In the genomic region with DNA sequence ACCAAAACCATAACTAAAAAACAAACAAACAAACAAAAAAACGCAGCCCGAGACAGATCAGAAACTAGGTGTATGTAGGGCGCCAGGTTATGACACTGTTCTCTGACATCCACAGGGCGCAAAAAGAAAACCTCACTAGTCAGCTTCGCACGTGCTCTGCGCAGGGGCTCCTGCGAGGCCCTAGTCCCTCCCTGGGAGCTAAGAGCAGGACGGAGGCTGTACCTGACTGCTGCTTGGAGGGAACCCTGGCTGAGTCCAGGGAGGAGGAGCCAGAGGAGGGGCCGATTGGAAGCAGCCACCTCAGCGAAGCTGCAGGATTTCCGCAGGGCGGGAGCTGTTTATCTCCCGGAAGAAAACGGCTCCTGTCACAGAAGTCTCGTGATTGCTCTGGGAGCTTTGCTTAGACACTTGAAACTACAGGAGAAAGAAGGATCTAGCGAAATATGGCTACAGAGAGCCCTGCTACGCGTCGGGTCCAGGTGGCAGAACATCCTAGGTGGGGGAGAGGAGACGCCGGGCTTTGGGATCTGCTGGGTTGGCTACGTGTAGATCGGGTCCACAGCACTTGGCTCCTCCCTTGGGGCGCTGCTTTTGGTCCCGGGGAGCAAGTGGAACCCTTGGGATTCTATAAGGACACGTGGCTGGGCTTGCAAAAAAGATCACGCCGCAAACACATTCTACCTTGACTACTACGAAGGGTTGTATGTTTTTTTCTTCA, we compare ENCODE assay signal across 8 cellular contexts. TPM values are rescaled to one million over a fixed set of nuclear protein-coding genes. Genes with fewer than 3 reads are reported as not detected.
A peak's percentile ranks its signal among the peaks of the same experiment; 100 is the strongest.
DNase-seq lines count a peak whose midpoint lies in the region; ATAC-seq and TF ChIP-seq lines count a peak whose summit lies in the region.

Gene GALK2, plus strand, starts transcription at position 368 of the 718 bp plus-strand sequence. Its CDS starts 76 bp downstream, at position 444.

- TF ChIP-seq CTCF in foreskin keratinocyte (conservative IDR thresholded peaks at IDR 0.05) = no peak

- H3K36me3 ChIP-seq in H7 (replicated peaks; ENCODE audit: control insufficient read depth, insufficient read depth, low read length) (no peaks in the 10 kb centered on the region), neuron (ENCODE audit: insufficient read depth, low read length) (no peaks in the 10 kb centered on the region), subcutaneous abdominal adipose tissue (ENCODE audit: control insufficient read depth in 5 of 5, insufficient read depth in 5 of 5, low read length in 5 of 5) (no peaks in the 10 kb centered on the region)

- H3K27me3 ChIP-seq in H7 (ENCODE audit: control insufficient read depth, insufficient read depth, low read length) (no peaks in the 10 kb centered on the region), foreskin keratinocyte (no peaks in the 10 kb centered on the region), neuron (ENCODE audit: insufficient read depth, low read length) (no peaks in the 10 kb centered on the region), subcutaneous abdominal adipose tissue (ENCODE audit: control insufficient read depth in 5 of 5, insufficient read depth in 4 of 5, low read length in 5 of 5) (no peaks in the 10 kb centered on the region)

- H3K27ac ChIP-seq in foreskin keratinocyte (peak within 1 kb of the TSS; percentile 78), subcutaneous abdominal adipose tissue (ENCODE audit: low read depth, low read length) (peak within 1 kb of the TSS; percentile 77)

- DNase-seq in ELR (ENCODE audit: low read depth) (peak; percentile 90), H7 (peak; percentile 80), M059J (ENCODE audit: low read depth) (peak; percentile 86), SIG-M5 treated with dmso at 0.1 percent for 504 hours (lab: John Stamatoyannopoulos, UW; ENCODE audit: unreplicated experiment) (peak; percentile 87), foreskin keratinocyte (peak; percentile 76 to 86)
- peak; percentile 59 for DNase-seq in activated gamma-delta T cell treated with anti-CD3 and anti-CD28 coated beads, Interleukin-2, amount 50 U/mL, for 16 hours (ENCODE audit: low read depth)

- peak within 1 kb of the TSS; percentile 75 to 96 (median 86) for H3K9ac ChIP-seq in subcutaneous abdominal adipose tissue (ENCODE audit: low read length in 5 of 5)

- H3K4me3 ChIP-seq in H7 (ENCODE audit: insufficient read depth, low read depth, low read length) (peak within 1 kb of the TSS; percentile 58), neuron (ENCODE audit: low read length) (peak within 1 kb of the TSS; percentile 67), subcutaneous abdominal adipose tissue (ENCODE audit: low read depth in 1 of 5, low read length in 5 of 5) (peak within 1 kb of the TSS; percentile 86 to 94 (median 92))

- H3K4me1 ChIP-seq in foreskin keratinocyte = peaks cover 4% of the 10 kb centered on the region
- peaks cover 3% of the 10 kb centered on the region for H3K4me1 ChIP-seq in neuron (ENCODE audit: insufficient read depth, low read length)
- H3K4me1 ChIP-seq in subcutaneous abdominal adipose tissue (ENCODE audit: control insufficient read depth in 5 of 5, insufficient read depth in 5 of 5, low read length in 5 of 5) = peaks cover 0 to 21% (median 19%) of the 10 kb centered on the region in 5 donors

- peak within 1 kb of the TSS; percentile 72 for H2AFZ ChIP-seq in neuron (ENCODE audit: low read depth, low read length)

- H3K9me3 ChIP-seq in neuron (ENCODE audit: low read length) (no peaks in the 10 kb centered on the region), subcutaneous abdominal adipose tissue (ENCODE audit: control insufficient read depth in 5 of 5, low read length in 5 of 5) (no peaks in the 10 kb centered on the region)

- peak; percentile 100 for ATAC-seq in foreskin keratinocyte

RNA-seq across cellular contexts. Expression of gene GALK2, which starts in this region (rescaled TPM):
- 19.8 and 28.1 TPM in 2 replicates for total RNA-seq in H7 (2014; rRNA removed; shearing (Covaris generic))
- 29.4 and 46.4 TPM in 2 replicates for total RNA-seq in M059J (2014; rRNA removed; shearing (Covaris generic))
- 23.7 and 27.2 TPM in 2 replicates for total RNA-seq in foreskin keratinocyte
- 11.5 and 16.5 TPM in 2 replicates for polyA plus RNA-seq in foreskin keratinocyte

Comparison
In these comparisons a context has a peak if more than half of its experiments do, and no peak if none do; other contexts are left out.
1. Peak in every context shown above with its lines: DNase-seq, ATAC-seq, H3K4me3 ChIP-seq and H3K27ac ChIP-seq.